In the genomic region with DNA sequence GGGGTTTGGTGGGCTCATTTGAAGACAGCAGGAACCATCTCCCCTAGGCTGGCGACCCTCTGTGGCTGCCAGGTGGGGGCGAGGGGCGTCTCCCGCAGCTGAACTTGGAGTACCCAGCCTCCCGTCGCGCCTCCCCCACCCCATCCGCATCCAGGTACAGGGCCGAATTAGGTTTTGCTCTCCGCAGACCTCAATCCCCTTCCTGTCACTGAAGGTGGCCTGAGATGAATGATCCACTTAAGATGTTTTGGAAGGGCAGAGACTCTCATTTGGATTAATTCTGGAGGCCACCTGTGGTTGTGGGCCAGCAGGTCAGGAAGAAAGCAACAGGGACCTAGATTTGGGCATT, we compare ENCODE assay signal across 8 cellular contexts. TPM values are rescaled to one million over a fixed set of nuclear protein-coding genes. Genes with fewer than 3 reads are reported as not detected.
DNase-seq lines count a peak whose midpoint lies in the region; ATAC-seq and TF ChIP-seq lines count a peak whose summit lies in the region.

No MANE protein-coding gene starts in this region.

- H3K36me3 Mint-ChIP-seq in brain = peaks cover 3% of the 10 kb centered on the region

- H3K9me3 Mint-ChIP-seq in brain = no peaks in the 10 kb centered on the region

- H3K4me1 Mint-ChIP-seq in brain = peaks cover 22% of the 10 kb centered on the region

- H3K27ac Mint-ChIP-seq in brain = peak overlapping the region; percentile 59 to 96 (median 89)

- H3K4me3 ChIP-seq in AG10803 (ENCODE audit: low read length) (peak overlapping the region; percentile 62), mononuclear cell (ENCODE audit: low read length) (peak overlapping the region; percentile 83)

- H3K4me1 ChIP-seq in mononuclear cell (ENCODE audit: insufficient read depth, low read length) = peaks cover 46% of the 10 kb centered on the region

- ATAC-seq in HG03045 (IDR thresholded peaks at IDR 0.05; ENCODE audit: unreplicated experiment) (peak; percentile 11), GM21737 (IDR thresholded peaks at IDR 0.05; ENCODE audit: unreplicated experiment) (no peak), GM21825 (IDR thresholded peaks at IDR 0.05; ENCODE audit: unreplicated experiment) (no peak), GM18909 (IDR thresholded peaks at IDR 0.05; ENCODE audit: poor library complexity, unreplicated experiment) (no peak)

- TF ChIP-seq CTCF in AG10803 (conservative IDR thresholded peaks at IDR 0.05; ENCODE audit: low read length) (no peak), brain (conservative IDR thresholded peaks at IDR 0.05) (no peak)

- H3K9me3 ChIP-seq in mononuclear cell (ENCODE audit: low read depth, low read length) = no peaks in the 10 kb centered on the region

- H3K27me3 Mint-ChIP-seq in brain = peaks cover 22% of the 10 kb centered on the region

- no peaks in the 10 kb centered on the region for H3K27me3 ChIP-seq in mononuclear cell (ENCODE audit: insufficient read depth, low read length)

- peak overlapping the region; percentile 90 to 98 (median 95) for H3K4me3 Mint-ChIP-seq in brain

- DNase-seq in AG10803 (ENCODE audit: low read depth) (no peak), DMS153 treated with DMSO at 0.1 percent for 48 hours (lab: John Stamatoyannopoulos, UW; ENCODE audit: unreplicated experiment) (no peak)

RNA-seq across cellular contexts. Expression of gene CD83, which starts 0.5 kb away (rescaled TPM):
- polyA plus RNA-seq in brain (ENCODE audit: insufficient read depth, low read depth, low replicate concordance) = 7.3 TPM
- total RNA-seq in mononuclear cell = 366 TPM
